In the genomic region with DNA sequence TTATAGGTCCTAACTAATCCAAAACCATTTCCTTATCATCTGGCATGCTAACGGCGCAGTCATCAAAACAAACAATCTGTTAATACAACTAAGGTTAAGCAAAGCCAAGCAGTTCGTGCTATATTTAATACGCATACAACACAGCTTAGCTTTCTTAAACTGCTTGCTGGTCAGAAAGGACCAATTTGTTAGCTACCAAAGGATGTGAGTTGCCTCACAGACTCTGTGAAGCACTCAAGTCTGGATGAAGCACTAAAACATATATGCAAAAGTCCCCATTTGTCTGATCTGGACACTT, we compare ENCODE assay signal across 10 cellular contexts.
DNase-seq lines count a peak whose midpoint lies in the region; ATAC-seq and TF ChIP-seq lines count a peak whose summit lies in the region.
"Had no signal": no experiment of that assay in that cellular context is flagged by ENCODE, and none has a peak within 500 bp of the region (broad histone marks: within the 10 kb centered on the region; RNA-seq: fewer than 3 reads in every experiment).

No MANE protein-coding gene starts in this region.

- peak overlapping the region; percentile 82 for H3K23ac ChIP-seq in trophoblast cell (ENCODE audit: low read length)

- no peaks in the 10 kb centered on the region for H3K9me3 ChIP-seq in BLaER1
- no peaks in the 10 kb centered on the region for H3K9me3 ChIP-seq in WERI-Rb-1 (ENCODE audit: severe bottlenecking)
- no peaks in the 10 kb centered on the region for H3K9me3 ChIP-seq in gastroesophageal sphincter
- H3K9me3 ChIP-seq in trophoblast cell (ENCODE audit: insufficient read depth, low read depth, low read length): no peaks in the 10 kb centered on the region

- H2BK5ac ChIP-seq in trophoblast cell (ENCODE audit: low read depth, low read length, poor library complexity): peak overlapping the region; percentile 63

- TF ChIP-seq CTCF in WERI-Rb-1 (IDR thresholded peaks at IDR 0.05; ENCODE audit: low read depth, low read length): no peak
- TF ChIP-seq CTCF in gastroesophageal sphincter (IDR thresholded peaks at IDR 0.05): no peak

- TF ChIP-seq POLR2A in gastroesophageal sphincter (IDR thresholded peaks at IDR 0.05): no peak

- no peaks in the 10 kb centered on the region for H3K27me3 ChIP-seq in BLaER1
- no peaks in the 10 kb centered on the region for H3K27me3 ChIP-seq in WERI-Rb-1 (ENCODE audit: insufficient read depth, low read depth, severe bottlenecking)
- H3K27me3 ChIP-seq in gastroesophageal sphincter: no peaks in the 10 kb centered on the region
- H3K27me3 ChIP-seq in trophoblast cell (ENCODE audit: insufficient read depth, low read length): no peaks in the 10 kb centered on the region

- no peak overlapping the region for H3K4ac ChIP-seq in trophoblast cell (ENCODE audit: low read depth, low read length)

- peak overlapping the region; percentile 21 for H3K14ac ChIP-seq in trophoblast cell (ENCODE audit: low read length)

- H3K27ac ChIP-seq in BLaER1 (no peak overlapping the region), WERI-Rb-1 (peak overlapping the region; percentile 55), gastroesophageal sphincter (peak overlapping the region in 3 of 4 donors; percentile 4 to 54 (median 20)), trophoblast cell (ENCODE audit: low read depth, low read length) (peak overlapping the region; percentile 77)

- peak; percentile 13 for DNase-seq in WERI-Rb-1
- DNase-seq in trophoblast cell: no peak
- DNase-seq in D341Med (ENCODE audit: low spot score): no peak
- DNase-seq in NCI-H1105 treated with DMSO at 0.1 percent for 48 hours (lab: John Stamatoyannopoulos, UW): no peak
- DNase-seq in ACHN: no peak
- no peak for DNase-seq in cerebellum (ENCODE audit: low spot score)
- DNase-seq: activated naive CD4-positive, alpha-beta T cell treated with anti-CD3 and anti-CD28 coated beads, Interleukin-2, amount 10 ng/mL, durations not matched to agents 7 days and 5 days; NCI-H1436 treated with DMSO at 0.1 percent for 48 hours had no signal

- H4K20me1 ChIP-seq in BLaER1: peaks cover 100% of the 10 kb centered on the region

- H3K36me3 ChIP-seq in BLaER1: peaks cover 88% of the 10 kb centered on the region
- H3K36me3 ChIP-seq in WERI-Rb-1: no peaks in the 10 kb centered on the region
- no peaks in the 10 kb centered on the region for H3K36me3 ChIP-seq in gastroesophageal sphincter
- H3K36me3 ChIP-seq in trophoblast cell (ENCODE audit: control insufficient read depth in 1 of 2, insufficient read depth in 2 of 2, low read length in 2 of 2): no peaks in the 10 kb centered on the region

- H3K4me2 ChIP-seq in BLaER1: peak overlapping the region; percentile 14; the same call in 1 of the 2 replicates
- no peak overlapping the region for H3K4me2 ChIP-seq in trophoblast cell (ENCODE audit: low read length)

- no peak overlapping the region for H2AFZ ChIP-seq in trophoblast cell (ENCODE audit: insufficient read depth, low read length, poor library complexity)

- H2BK120ac ChIP-seq in trophoblast cell (ENCODE audit: insufficient read depth, low read length, poor library complexity): peak overlapping the region; percentile 83

- H3K79me1 ChIP-seq in trophoblast cell (ENCODE audit: low read length): peaks cover 9% of the 10 kb centered on the region

- H3K9ac ChIP-seq in BLaER1: no peak overlapping the region
- no peak overlapping the region for H3K9ac ChIP-seq in trophoblast cell (ENCODE audit: low read length)

- peak overlapping the region; percentile 58 for H2BK12ac ChIP-seq in trophoblast cell (ENCODE audit: low read length)

- peak overlapping the region; percentile 91 for H4K91ac ChIP-seq in trophoblast cell (ENCODE audit: low read depth, low read length)

- no peak for ATAC-seq in gastroesophageal sphincter

- H2AK5ac ChIP-seq in trophoblast cell (ENCODE audit: low read length): no peak overlapping the region

- TF ChIP-seq EP300 in gastroesophageal sphincter (IDR thresholded peaks at IDR 0.05): no peak

- H4K12ac ChIP-seq in trophoblast cell (ENCODE audit: low read depth, low read length): no peak overlapping the region

- H3K18ac ChIP-seq in trophoblast cell (ENCODE audit: low read length): no peak overlapping the region

- H3K79me2 ChIP-seq in trophoblast cell (ENCODE audit: control insufficient read depth, insufficient read depth, low read length, poor library complexity): no peaks in the 10 kb centered on the region

- 45 to 58% methylated on average over 4 of the region's 4 CpGs for WGBS in gastroesophageal sphincter (ENCODE audit: low coverage in 1 of 2), 2 donors
- WGBS in trophoblast cell (ENCODE audit: extremely low coverage, insufficient coverage, insufficient read length): no CpG with 5 or more reads among the region's 4 CpGs

- peaks cover 84% of the 10 kb centered on the region for H3K4me1 ChIP-seq in BLaER1
- H3K4me1 ChIP-seq in gastroesophageal sphincter: peaks cover 0 to 42% (median 3%) of the 10 kb centered on the region in 3 donors
- H3K4me1 ChIP-seq in trophoblast cell (ENCODE audit: control insufficient read depth in 1 of 2, insufficient read depth in 2 of 2, low read length in 2 of 2): peaks cover 3 to 6% of the 10 kb centered on the region in 2 experiments

- H4K8ac ChIP-seq in trophoblast cell (ENCODE audit: low read depth, low read length): peak overlapping the region; percentile 58

- H3K4me3 ChIP-seq in BLaER1 (no peak overlapping the region), WERI-Rb-1 (ENCODE audit: low read depth, low read length) (peak overlapping the region; percentile 38), gastroesophageal sphincter (peak overlapping the region in 1 of 2 donors; percentile 9), trophoblast cell (ENCODE audit: low read depth, low read length) (no peak overlapping the region)

- in situ Hi-C loops in ACHN (cut with HindIII; ENCODE audit: low pct_ligation_motif_present, low pct_unique_long_range_greater_than_20kb, low sequenced_read_pairs): no loop called here
